In genomic region chr14:54685286-54685845, GRCh38 we compare ENCODE assay signal across 12 cellular contexts.
A peak's percentile ranks its signal among the peaks of the same experiment; 100 is the strongest.
DNase-seq lines count a peak whose midpoint lies in the region; ATAC-seq and TF ChIP-seq lines count a peak whose summit lies in the region.
"Had no signal": no experiment of that assay in that cellular context is flagged by ENCODE, and none has a peak within 500 bp of the region (broad histone marks: within the 10 kb centered on the region; RNA-seq: fewer than 3 reads in every experiment).

No MANE protein-coding gene starts in this region.

- H3K9me3 ChIP-seq in esophagus squamous epithelium: no peaks in the 10 kb centered on the region
- no peaks in the 10 kb centered on the region for H3K9me3 ChIP-seq in skeletal muscle satellite cell (replicated peaks; ENCODE audit: low read length)
- H3K9me3 ChIP-seq in naive thymus-derived CD4-positive, alpha-beta T cell (ENCODE audit: control insufficient read depth in 2 of 3, low read length in 3 of 3): no peaks in the 10 kb centered on the region
- H3K9me3 ChIP-seq: testis had no signal

- WGBS in adipose tissue, 3 donors: 67 to 95% (median 81%) methylated on average over 4 of the region's 4 CpGs
- 79 to 83% methylated on average over 4 of the region's 4 CpGs for WGBS in esophagus squamous epithelium, 2 donors

- no peak for ATAC-seq in naive thymus-derived CD4-positive, alpha-beta T cell

- H3K4me1 Mint-ChIP-seq in naive thymus-derived CD4-positive, alpha-beta T cell: peaks cover 0 to 17% (median 0%) of the 10 kb centered on the region in 7 donors

- TF ChIP-seq CTCF in AG10803 (conservative IDR thresholded peaks at IDR 0.05; ENCODE audit: low read length) (no peak), esophagus squamous epithelium (IDR thresholded peaks at IDR 0.05) (no peak)

- H3K27me3 ChIP-seq in esophagus squamous epithelium (no peaks in the 10 kb centered on the region), skeletal muscle satellite cell (ENCODE audit: control insufficient read depth, insufficient read depth, low read length) (no peaks in the 10 kb centered on the region)
- H3K27me3 ChIP-seq in naive thymus-derived CD4-positive, alpha-beta T cell (ENCODE audit: control insufficient read depth in 2 of 2, insufficient read depth in 2 of 2, low read length in 2 of 2): no peaks in the 10 kb centered on the region
- H3K27me3 ChIP-seq: testis had no signal

- peak overlapping the region; percentile 56 for H3K9ac ChIP-seq in skeletal muscle satellite cell (ENCODE audit: low read depth, low read length)

- no peaks in the 10 kb centered on the region for H3K9me3 Mint-ChIP-seq in naive thymus-derived CD4-positive, alpha-beta T cell

- H3K4me3 Mint-ChIP-seq in naive thymus-derived CD4-positive, alpha-beta T cell: no peak overlapping the region

- H3K36me3 Mint-ChIP-seq in naive thymus-derived CD4-positive, alpha-beta T cell: no peaks in the 10 kb centered on the region

- intact Hi-C loops in esophagus squamous epithelium (cut with DNase I): no loop called here
- intact Hi-C loops in naive thymus-derived CD4-positive, alpha-beta T cell (cut with micrococcal nuclease): no loop called here

- peak overlapping the region in 1 of 9 donors; percentile 7 for H3K27ac Mint-ChIP-seq in naive thymus-derived CD4-positive, alpha-beta T cell

- H3K27me3 Mint-ChIP-seq in naive thymus-derived CD4-positive, alpha-beta T cell: peaks cover 0 to 21% (median 10%) of the 10 kb centered on the region in 5 donors

- DNase-seq in AG10803 (ENCODE audit: low read depth) (peak; percentile 63), esophagus squamous epithelium (lab: John Stamatoyannopoulos, UW) (no peak), nucleus accumbens (lab: John Stamatoyannopoulos, UW) (no peak), SW 1271 (lab: John Stamatoyannopoulos, UW) (no peak)
- no peak for DNase-seq in naive thymus-derived CD4-positive, alpha-beta T cell
- no peak for DNase-seq in activated CD4-positive, alpha-beta T cell treated with anti-CD3 and anti-CD28 coated beads for 4 hours
- DNase-seq: activated CD8-positive, alpha-beta memory T cell treated with anti-CD3 and anti-CD28 coated beads, Interleukin-2, amount 50 U/mL, for 4 hours; NCI-H2227 treated with DMSO at 0.1 percent for 48 hours; testis had no signal

- peaks cover 7 to 41% (median 29%) of the 10 kb centered on the region in 3 donors for H3K4me1 ChIP-seq in esophagus squamous epithelium
- peaks cover 48% of the 10 kb centered on the region for H3K4me1 ChIP-seq in skeletal muscle satellite cell (ENCODE audit: control insufficient read depth, insufficient read depth, low read length)
- H3K4me1 ChIP-seq in naive thymus-derived CD4-positive, alpha-beta T cell (ENCODE audit: control insufficient read depth in 2 of 2, insufficient read depth in 2 of 2, low read length in 2 of 2): no peaks in the 10 kb centered on the region

- TF ChIP-seq POLR2A in esophagus squamous epithelium (IDR thresholded peaks at IDR 0.05): no peak

- H3K36me3 ChIP-seq in esophagus squamous epithelium (no peaks in the 10 kb centered on the region), skeletal muscle satellite cell (ENCODE audit: insufficient read depth, low read length) (no peaks in the 10 kb centered on the region)
- no peaks in the 10 kb centered on the region for H3K36me3 ChIP-seq in naive thymus-derived CD4-positive, alpha-beta T cell (ENCODE audit: control insufficient read depth in 2 of 3, insufficient read depth in 3 of 3, low read length in 3 of 3)

- H3K4me2 ChIP-seq in skeletal muscle satellite cell (ENCODE audit: low read length): peak overlapping the region; percentile 59

- H3K27ac ChIP-seq in adipose tissue (ENCODE audit: low read depth, low read length) (peak overlapping the region; percentile 89), esophagus squamous epithelium (peak overlapping the region; percentile 63 to 91 (median 76))
- no peak overlapping the region for H3K27ac ChIP-seq in naive thymus-derived CD4-positive, alpha-beta T cell (ENCODE audit: low read depth, low read length)
- H3K27ac ChIP-seq: HL-60 had no signal

- POLR2A ChIA-PET in naive thymus-derived CD4-positive, alpha-beta T cell (lab: Charles Lee): no interaction called here

- CTCF ChIA-PET in naive thymus-derived CD4-positive, alpha-beta T cell (lab: Charles Lee): interaction anchor here (0.7 kb wide), 1 partner anchor 24 kb away, joined by 3 read pairs; no protein-coding TSS in a partner anchor

- H3K4me3 ChIP-seq in AG10803 (ENCODE audit: low read length) (no peak overlapping the region), esophagus squamous epithelium (no peak overlapping the region), skeletal muscle satellite cell (ENCODE audit: low read length) (no peak overlapping the region)
- H3K4me3 ChIP-seq in naive thymus-derived CD4-positive, alpha-beta T cell (ENCODE audit: low read length): no peak overlapping the region
- H3K4me3 ChIP-seq: testis had no signal
